Comparison of ENCODE assay signal across 24 cellular contexts in the genomic region with DNA sequence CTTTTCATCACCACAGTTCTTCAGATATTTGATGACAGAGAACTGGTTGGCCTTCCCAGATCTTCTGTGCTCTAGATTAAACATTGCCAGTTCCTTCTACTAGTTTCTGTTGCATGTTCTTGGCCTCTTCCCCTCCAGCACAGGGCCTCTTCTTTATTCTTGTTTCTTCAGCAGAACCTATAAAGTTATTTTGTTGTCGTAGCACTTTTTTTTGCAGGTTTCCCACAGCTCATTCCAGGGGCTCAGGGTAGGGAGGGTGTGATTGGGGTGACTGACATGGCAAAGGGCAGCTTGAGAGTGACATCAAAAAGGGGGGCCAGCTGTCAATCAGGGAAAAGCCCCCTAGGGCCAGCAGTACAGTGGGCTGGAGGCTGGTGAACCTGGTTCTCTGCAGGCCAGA. TPM values are rescaled to one million over a fixed set of nuclear protein-coding genes. Genes with fewer than 3 reads are reported as not detected.
A peak's percentile ranks its signal among the peaks of the same experiment; 100 is the strongest.
DNase-seq lines count a peak whose midpoint lies in the region; ATAC-seq and TF ChIP-seq lines count a peak whose summit lies in the region.
"Had no signal": no experiment of that assay in that cellular context is flagged by ENCODE, and none has a peak within 500 bp of the region (broad histone marks: within the 10 kb centered on the region; RNA-seq: fewer than 3 reads in every experiment).

No MANE protein-coding gene starts in this region.

- H3K36me3 ChIP-seq in tibial nerve, result peaks cover 0 to 5% (median 0%) of the 10 kb centered on the region in 3 donors
- peaks cover 0 to 27% (median 0%) of the 10 kb centered on the region in 3 donors for H3K36me3 ChIP-seq in esophagus squamous epithelium
- H3K36me3 ChIP-seq: thyroid gland had no signal

- peaks cover 19% of the 10 kb centered on the region for H3K4me1 Mint-ChIP-seq in T-helper 17 cell

- no peaks in the 10 kb centered on the region for H3K36me3 Mint-ChIP-seq in T-helper 17 cell (ENCODE audit: low read depth)

- DNase-seq in Right ventricle myocardium superior, result no peak
- no peak for DNase-seq in left ventricle myocardium superior
- no peak for DNase-seq in T-helper 17 cell
- peak; percentile 33 for DNase-seq in mesenteric fat pad (ENCODE audit: low spot score)
- DNase-seq in tibial nerve (ENCODE audit: low spot score in 2 of 2), result no peak
- DNase-seq in esophagus squamous epithelium (lab: John Stamatoyannopoulos, UW), result no peak
- no peak for DNase-seq in putamen (ENCODE audit: low spot score)
- DNase-seq: activated CD4-positive, alpha-beta T cell treated with anti-CD3 and anti-CD28 coated beads for 36 hours; activated naive CD4-positive, alpha-beta T cell treated with anti-CD3 and anti-CD28 coated beads for 36 hours; activated T-cell treated with anti-CD3 and anti-CD28 coated beads, Interleukin-2, amount 50 U/mL, for 72 hours; amniotic stem cell; BE2C; dermis blood vessel endothelial cell; GOT3; head of caudate nucleus; NCI-H1417 treated with DMSO at 0.1 percent for 48 hours; NCI-H526; stimulated activated CD4-positive, alpha-beta T cell treated with anti-CD3 and anti-CD28 coated beads, Interleukin-2, amount 100 ng/mL, for 24 hours; stimulated activated naive CD4-positive, alpha-beta T cell; thyroid gland had no signal

- peak overlapping the region; percentile 25 for H3K4me3 Mint-ChIP-seq in T-helper 17 cell
- H3K4me3 Mint-ChIP-seq: activated CD4-positive, alpha-beta T cell treated with anti-CD3 and anti-CD28 coated beads for 36 hours; activated naive CD4-positive, alpha-beta T cell treated with anti-CD3 and anti-CD28 coated beads for 36 hours; activated T-cell treated with anti-CD3 and anti-CD28 coated beads, Interleukin-2, amount 50 U/mL, for 72 hours had no signal

- peak overlapping the region; percentile 34 for H3K27ac ChIP-seq in temporal lobe (ENCODE audit: low read depth, low read length)
- H3K27ac ChIP-seq in tibial nerve, result no peak overlapping the region
- H3K27ac ChIP-seq in esophagus squamous epithelium, result peak overlapping the region in 1 of 4 donors; percentile 16
- H3K27ac ChIP-seq: thyroid gland had no signal

- peaks cover 0 to 44% (median 15%) of the 10 kb centered on the region in 4 donors for H3K4me1 ChIP-seq in tibial nerve
- peaks cover 4 to 54% (median 15%) of the 10 kb centered on the region in 3 donors for H3K4me1 ChIP-seq in esophagus squamous epithelium

- TF ChIP-seq CTCF in tibial nerve (IDR thresholded peaks at IDR 0.05) (no peak), esophagus squamous epithelium (IDR thresholded peaks at IDR 0.05) (no peak)

- H3K27me3 ChIP-seq in tibial nerve, result no peaks in the 10 kb centered on the region
- no peaks in the 10 kb centered on the region for H3K27me3 ChIP-seq in esophagus squamous epithelium
- H3K27me3 ChIP-seq: BE2C, thyroid gland had no signal

- peak overlapping the region; percentile 73 for H3K27ac Mint-ChIP-seq in T-helper 17 cell
- H3K27ac Mint-ChIP-seq: activated naive CD4-positive, alpha-beta T cell treated with anti-CD3 and anti-CD28 coated beads for 36 hours; activated T-cell treated with anti-CD3 and anti-CD28 coated beads, Interleukin-2, amount 50 U/mL, for 72 hours; progenitor cell of endocrine pancreas had no signal

- no peak for TF ChIP-seq EP300 in tibial nerve (IDR thresholded peaks at IDR 0.05)

- H3K27me3 Mint-ChIP-seq in T-helper 17 cell, result no peaks in the 10 kb centered on the region
- H3K27me3 Mint-ChIP-seq: activated CD4-positive, alpha-beta T cell treated with anti-CD3 and anti-CD28 coated beads for 36 hours; progenitor cell of endocrine pancreas had no signal

- WGBS in tibial nerve, 2 donors, result 74 to 77% methylated on average over 1 of the region's 1 CpG
- WGBS in esophagus squamous epithelium, 2 donors, result 67 to 100% methylated on average over 1 of the region's 1 CpG

- ATAC-seq in Right ventricle myocardium superior (ENCODE audit: poor library complexity) (peak; percentile 24), left ventricle myocardium superior (no peak), T-helper 17 cell (no peak)
- ATAC-seq: A549; activated CD4-positive, alpha-beta T cell treated with anti-CD3 and anti-CD28 coated beads for 36 hours; activated T-cell treated with anti-CD3 and anti-CD28 coated beads, Interleukin-2, amount 50 U/mL, for 72 hours; left lobe of liver had no signal

- intact Hi-C loops in Right ventricle myocardium superior (cut with DNase I) (no loop called here), left ventricle myocardium superior (cut with micrococcal nuclease) (no loop called here), esophagus squamous epithelium (cut with DNase I) (loop anchor here (10.0 kb wide), 2 partner anchors 51 to 441 kb away; a partner anchor contains a TSS)

- H3K9me3 ChIP-seq in T-helper 17 cell (ENCODE audit: control insufficient read depth, low read length, poor library complexity, severe bottlenecking) (no peaks in the 10 kb centered on the region), tibial nerve (no peaks in the 10 kb centered on the region), esophagus squamous epithelium (no peaks in the 10 kb centered on the region)
- H3K9me3 ChIP-seq: A549, BE2C, thyroid gland had no signal

- H3K4me3 ChIP-seq in tibial nerve (no peak overlapping the region), esophagus squamous epithelium (no peak overlapping the region)
- H3K4me3 ChIP-seq: A549, thyroid gland had no signal

- TF ChIP-seq POLR2A in tibial nerve (IDR thresholded peaks at IDR 0.05), result no peak
- TF ChIP-seq POLR2A in esophagus squamous epithelium (IDR thresholded peaks at IDR 0.05), result no peak

RNA-seq across cellular contexts. Expression of a gene that starts 9.4 kb away (rescaled TPM):
- 39.5 TPM for total RNA-seq in Right ventricle myocardium superior
- total RNA-seq in left ventricle myocardium superior, result 36.4 TPM
- total RNA-seq in T-helper 17 cell, result 10 to 100 TPM; 32.4 to 33.3 TPM
- 100 TPM for total RNA-seq in mesenteric fat pad
- 156 TPM for total RNA-seq in temporal lobe
- 100 to 1,000 TPM in 1 of 4 donors, 10 to 100 TPM in 3; 82.2 to 114 (median 91.3) TPM for total RNA-seq in tibial nerve
- 10 to 100 TPM; 29.0 to 68.5 (median 37.3) TPM for total RNA-seq in esophagus squamous epithelium

RNA-seq across cellular contexts. Expression of a gene that starts 11.5 kb away (rescaled TPM):
- 0.86 TPM for total RNA-seq in Right ventricle myocardium superior
- total RNA-seq in left ventricle myocardium superior, result 0.97 TPM
- under 1 TPM in 1 of 2 donors, not detected in 1; 0.31 TPM for total RNA-seq in T-helper 17 cell
- 0.48 TPM for total RNA-seq in mesenteric fat pad
- total RNA-seq in temporal lobe, result 0.25 TPM
- 10 to 100 TPM in 2 of 4 donors, 1 to 10 TPM in 2; 5.1 to 16.4 (median 9.3) TPM for total RNA-seq in tibial nerve
- 1 to 10 TPM; 1.9 to 3.0 (median 2.1) TPM for total RNA-seq in esophagus squamous epithelium
